Comparison of ENCODE assay signal across 16 cellular contexts in the genomic region with DNA sequence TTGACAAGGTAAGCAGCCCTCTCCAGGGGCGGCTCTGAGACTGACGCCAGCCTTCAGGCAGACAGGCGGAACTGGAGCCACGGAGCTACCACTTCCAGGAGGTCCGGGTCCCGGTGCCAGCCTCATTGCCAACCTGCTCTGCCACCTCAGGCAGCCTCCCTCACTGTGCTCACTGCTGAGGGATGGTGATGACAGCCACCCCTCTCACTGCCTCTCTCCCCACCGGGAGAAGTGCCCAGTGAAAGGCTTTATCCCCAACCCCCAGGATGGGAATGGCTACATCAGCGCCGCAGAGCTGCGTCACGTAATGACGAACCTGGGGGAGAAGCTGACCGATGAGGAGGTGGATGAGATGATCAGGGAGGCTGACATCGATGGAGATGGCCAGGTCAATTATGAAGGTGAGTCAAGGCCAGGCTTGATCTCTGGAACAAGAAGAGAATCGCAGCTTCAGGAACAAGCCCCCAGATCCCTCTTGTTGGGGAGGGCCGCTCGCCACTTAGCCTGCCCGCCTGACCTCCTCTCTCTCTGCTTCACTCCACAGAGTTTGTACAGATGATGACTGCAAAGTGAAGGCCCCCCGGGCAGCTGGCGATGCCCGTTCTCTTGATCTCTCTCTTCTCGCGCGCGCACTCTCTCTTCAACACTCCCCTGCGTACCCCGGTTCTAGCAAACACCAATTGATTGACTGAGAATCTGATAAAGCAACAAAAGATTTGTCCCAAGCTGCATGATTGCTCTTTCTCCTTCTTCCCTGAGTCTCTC. TPM values are rescaled to one million over a fixed set of nuclear protein-coding genes. Genes with fewer than 3 reads are reported as not detected.
DNase-seq lines count a peak whose midpoint lies in the region; ATAC-seq, FAIRE-seq and TF ChIP-seq lines count a peak whose summit lies in the region.
"Had no signal": no experiment of that assay in that cellular context is flagged by ENCODE, and none has a peak within 500 bp of the region (broad histone marks: within the 10 kb centered on the region; RNA-seq: fewer than 3 reads in every experiment).

No MANE protein-coding gene starts in this region.

- peaks cover 26% of the 10 kb centered on the region; the same call in 1 of the 2 replicates for H4K20me1 ChIP-seq in K562 (replicated peaks; ENCODE audit: control insufficient read depth, insufficient read depth, low read length)

- H3K4me3 Mint-ChIP-seq in activated T-cell treated with anti-CD3 and anti-CD28 coated beads, Interleukin-2, amount 50 U/mL, for 24 hours: no peak overlapping the region
- H3K4me3 Mint-ChIP-seq in neural crest cell (peak overlapping the region; percentile 47), type B pancreatic cell (no peak overlapping the region)

- FAIRE-seq in K562 (lab: Jason Lieb, UNC): no peak
- FAIRE-seq: small intestine had no signal

- H3K4me3 ChIP-seq in K562: no peak overlapping the region

- no peaks in the 10 kb centered on the region for H3K9me3 ChIP-seq in K562 (replicated peaks; ENCODE audit: control insufficient read depth, insufficient read depth, low read depth, low read length)

- H2AFZ ChIP-seq in K562 (ENCODE audit: low read depth, low read length): no peak overlapping the region

- in situ Hi-C loops in K562 (cut with MboI): no loop called here

- H3K27ac ChIP-seq in K562 (ENCODE audit: extremely low read depth, low read depth, low read length): no peak overlapping the region

- TF ChIP-seq EP300 in K562 (IDR thresholded peaks at IDR 0.05; ENCODE audit: low read length): no peak

- TF ChIP-seq RAD21 in K562 (CRISPR knock-in tag; conservative IDR thresholded peaks at IDR 0.05 in 1 of 2, IDR thresholded peaks at IDR 0.05 in 1 of 2): no peak

- no peak overlapping the region for H3K4me2 ChIP-seq in K562 (ENCODE audit: insufficient read depth, low read length)

- H3K9ac ChIP-seq in K562 (ENCODE audit: insufficient read depth in 1 of 2, low read depth in 2 of 2, low read length in 2 of 2): no peak overlapping the region

- TF ChIP-seq POLR2A in K562 (conservative IDR thresholded peaks at IDR 0.05): no peak

- no peaks in the 10 kb centered on the region for H3K27me3 ChIP-seq in K562 (ENCODE audit: control insufficient read depth in 2 of 2, insufficient read depth in 2 of 2, low read length in 2 of 2)

- intact Hi-C loops in K562 (cut with micrococcal nuclease): no loop called here

- H3K79me2 ChIP-seq in K562 (ENCODE audit: control insufficient read depth, insufficient read depth, low read length): peaks cover 23% of the 10 kb centered on the region

- H3K36me3 Mint-ChIP-seq in activated T-cell treated with anti-CD3 and anti-CD28 coated beads, Interleukin-2, amount 50 U/mL, for 24 hours (ENCODE audit: low read depth): peaks cover 76% of the 10 kb centered on the region
- H3K36me3 Mint-ChIP-seq in neural crest cell (ENCODE audit: low read depth): peaks cover 9% of the 10 kb centered on the region
- H3K36me3 Mint-ChIP-seq in type B pancreatic cell: peaks cover 16% of the 10 kb centered on the region

- H3K9me1 ChIP-seq in K562 (ENCODE audit: control insufficient read depth, insufficient read depth, low read length): no peaks in the 10 kb centered on the region

- no peaks in the 10 kb centered on the region for H3K27me3 Mint-ChIP-seq in activated T-cell treated with anti-CD3 and anti-CD28 coated beads, Interleukin-2, amount 50 U/mL, for 24 hours
- H3K27me3 Mint-ChIP-seq in neural crest cell (ENCODE audit: low read depth): no peaks in the 10 kb centered on the region
- no peaks in the 10 kb centered on the region for H3K27me3 Mint-ChIP-seq in type B pancreatic cell

- peak overlapping the region; percentile 2 for H3K27ac Mint-ChIP-seq in activated T-cell treated with anti-CD3 and anti-CD28 coated beads, Interleukin-2, amount 50 U/mL, for 24 hours
- H3K27ac Mint-ChIP-seq in neural crest cell (ENCODE audit: unreplicated experiment) (peak overlapping the region; percentile 7), type B pancreatic cell (no peak overlapping the region)

- no peaks in the 10 kb centered on the region for H3K9me3 Mint-ChIP-seq in activated T-cell treated with anti-CD3 and anti-CD28 coated beads, Interleukin-2, amount 50 U/mL, for 24 hours
- H3K9me3 Mint-ChIP-seq in neural crest cell: no peaks in the 10 kb centered on the region
- no peaks in the 10 kb centered on the region for H3K9me3 Mint-ChIP-seq in type B pancreatic cell

- no peak for ATAC-seq in K562

- TF ChIP-seq CTCF in K562 (IDR thresholded peaks at IDR 0.05 in 2 of 3, conservative IDR thresholded peaks at IDR 0.05 in 1 of 3; ENCODE audit: insufficient read depth in 2 of 3, low read depth in 1 of 3, low read length in 3 of 3) (no peak), neural crest cell (conservative IDR thresholded peaks at IDR 0.05) (no peak), type B pancreatic cell (conservative IDR thresholded peaks at IDR 0.05) (no peak)

- CTCF ChIA-PET in K562 (lab: Yijun Ruan, JAX; ENCODE audit: low intra/inter-chr PET ratio): no interaction called here

- H3K36me3 ChIP-seq in K562 (ENCODE audit: control insufficient read depth, insufficient read depth, low read length): peaks cover 67% of the 10 kb centered on the region; the same call in 2 of the 3 replicates

- peaks cover 64% of the 10 kb centered on the region for H3K4me1 Mint-ChIP-seq in activated T-cell treated with anti-CD3 and anti-CD28 coated beads, Interleukin-2, amount 50 U/mL, for 24 hours (ENCODE audit: low read depth)
- peaks cover 3% of the 10 kb centered on the region for H3K4me1 Mint-ChIP-seq in neural crest cell
- peaks cover 10% of the 10 kb centered on the region for H3K4me1 Mint-ChIP-seq in type B pancreatic cell (ENCODE audit: unreplicated experiment)

- no peak for DNase-seq in activated T-cell treated with anti-CD3 and anti-CD28 coated beads, Interleukin-2, amount 50 U/mL, for 24 hours
- DNase-seq in activated T-cell treated with anti-CD3 and anti-CD28 coated beads for 4 hours (no peak), K562 (ENCODE audit: extremely low read depth in 1 of 4, low spot score in 3 of 4) (peak in 1 of 4 experiments; percentile 6), neural crest cell (ENCODE audit: low read depth, low spot score) (no peak), type B pancreatic cell (ENCODE audit: extremely low spot score, unreplicated experiment) (no peak), NCI-H187 treated with DMSO at 0.1 percent for 48 hours (lab: John Stamatoyannopoulos, UW) (no peak)
- DNase-seq: dermis blood vessel endothelial cell, DMS53, Karpas-422, NCI-H1694 treated with DMSO at 0.1 percent for 48 hours, NCI-H82, SIG-M5, small intestine, trophoblast cell had no signal

- peaks cover 0 to 27% of the 10 kb centered on the region in 2 experiments; a peak in 3 of 5 replicates for H3K4me1 ChIP-seq in K562 (replicated peaks in 1 of 2; ENCODE audit: control insufficient read depth in 2 of 2, insufficient read depth in 2 of 2, low read length in 2 of 2)

- POLR2A ChIA-PET in K562 (lab: Yijun Ruan, JAX): interaction anchor here (1.0 kb wide), 1 partner anchor 158 kb away, joined by 6 read pairs; no protein-coding TSS in a partner anchor

- 96% methylated on average over 23 of the region's 27 CpGs for WGBS in K562 (ENCODE audit: insufficient coverage, low coverage, missing lambda C conversion rate)

- no TSS peak for BruUV-seq in K562 (replicated peaks; lab: Mats Ljungman, UMichigan)

RNA-seq across cellular contexts. Expression of a gene that starts 7.6 kb away (rescaled TPM):
- total RNA-seq in K562 (2011; cell fraction: chromatin; rRNA removed; ENCODE audit: low replicate concordance): 68.2 and 118 TPM in 2 replicates
- total RNA-seq in K562 (2011; cell fraction: nucleolus; rRNA removed): 47.8 and 53.5 TPM in 2 replicates
- total RNA-seq in K562 (2011; cell fraction: nucleoplasm; rRNA removed): 91.9 and 153 TPM in 2 replicates
- total RNA-seq in K562 (2014; rRNA removed): 149 and 180 TPM in 2 replicates
- 126 and 150 TPM in 2 replicates for total RNA-seq in K562 (2014; rRNA removed; fragmentation: Illumina TruSeq; extraction: Trizol)
- 154 and 156 TPM in 2 replicates for total RNA-seq in K562 (2015; rRNA removed; fragmentation: Illumina TruSeq; extraction: Trizol)
- total RNA-seq in K562 (2021): 277 TPM in 2 replicates
- 255 and 327 TPM in 2 replicates for polyA plus RNA-seq in K562 (2011; rRNA removed)
- 230 and 235 TPM in 2 replicates for polyA plus RNA-seq in K562 (2011; cell fraction: cytosol; rRNA removed)
- 152 and 155 TPM in 2 replicates for polyA plus RNA-seq in K562 (2011; cell fraction: nucleus; rRNA removed)
- 203 and 388 TPM in 2 replicates for polyA plus RNA-seq in K562 (2012)
- polyA plus RNA-seq in K562 (2014; fragmentation: Illumina TruSeq; extraction: Trizol): 307 and 350 TPM in 2 replicates
- 10 to 100 TPM; 34.6 to 40.2 TPM for polyA plus RNA-seq in K562 (2014; fragmentation: Nextera tagmentation; extraction: Ambion mirVana)
- 266 and 273 TPM in 2 replicates for polyA plus RNA-seq in K562 (2014; rRNA removed)
- 333 and 438 TPM in 2 replicates for polyA minus RNA-seq in K562 (2011; rRNA and poly(A)+ RNA removed)
- polyA minus RNA-seq in K562 (2011; cell fraction: cytosol; rRNA and poly(A)+ RNA removed): 82.3 and 91.6 TPM in 2 replicates
- 20.3 and 36.9 TPM in 2 replicates for polyA minus RNA-seq in K562 (2011; cell fraction: nucleus; rRNA and poly(A)+ RNA removed)
- 436 TPM in 2 replicates for total RNA-seq in neural crest cell
- 315 and 335 TPM in 2 replicates for total RNA-seq in type B pancreatic cell (ENCODE audit: low replicate concordance)

RNA-seq across cellular contexts. Expression of a gene that starts 16.1 kb away (rescaled TPM):
- 3.0 and 9.9 TPM in 2 replicates for total RNA-seq in K562 (2011; cell fraction: chromatin; rRNA removed; ENCODE audit: low replicate concordance)
- 4.3 and 7.3 TPM in 2 replicates for total RNA-seq in K562 (2011; cell fraction: nucleolus; rRNA removed)
- 3.1 and 3.6 TPM in 2 replicates for total RNA-seq in K562 (2011; cell fraction: nucleoplasm; rRNA removed)
- total RNA-seq in K562 (2014; rRNA removed): 0.61 and 1.5 TPM in 2 replicates
- 0.18 and 0.45 TPM in 2 replicates for total RNA-seq in K562 (2014; rRNA removed; fragmentation: Illumina TruSeq; extraction: Trizol)
- total RNA-seq in K562 (2015; rRNA removed; fragmentation: Illumina TruSeq; extraction: Trizol): 0.30 and 0.36 TPM in 2 replicates
- total RNA-seq in K562 (2021): 1.4 and 1.9 TPM in 2 replicates
- polyA plus RNA-seq in K562 (2011; rRNA removed): 1.7 and 2.0 TPM in 2 replicates
- 1.6 and 7.6 TPM in 2 replicates for polyA plus RNA-seq in K562 (2011; cell fraction: cytosol; rRNA removed)
- polyA plus RNA-seq in K562 (2011; cell fraction: nucleus; rRNA removed): 3.7 and 12.1 TPM in 2 replicates
- 0.46 and 0.89 TPM in 2 replicates for polyA plus RNA-seq in K562 (2012)
- 0.58 and 0.65 TPM in 2 replicates for polyA plus RNA-seq in K562 (2014; fragmentation: Illumina TruSeq; extraction: Trizol)
- polyA plus RNA-seq in K562 (2014; fragmentation: Nextera tagmentation; extraction: Ambion mirVana): under 1 TPM in 1 of 2 experiments, not detected in 1; 0.11 TPM
- 1.7 and 3.4 TPM in 2 replicates for polyA plus RNA-seq in K562 (2014; rRNA removed)
- 0.24 and 0.35 TPM in 2 replicates for polyA minus RNA-seq in K562 (2011; rRNA and poly(A)+ RNA removed)
- 0.38 TPM in 1 of 2 replicates, not detected in the other for polyA minus RNA-seq in K562 (2011; cell fraction: cytosol; rRNA and poly(A)+ RNA removed)
- 1.1 and 1.2 TPM in 2 replicates for polyA minus RNA-seq in K562 (2011; cell fraction: nucleus; rRNA and poly(A)+ RNA removed)
- not detected in 2 replicates for total RNA-seq in neural crest cell
- total RNA-seq in type B pancreatic cell (ENCODE audit: low replicate concordance): 0.46 TPM in 1 of 2 replicates, not detected in the other
- total RNA-seq: dermis blood vessel endothelial cell had no signal
- polyA plus RNA-seq: neural cell had no signal

RNA-seq across cellular contexts. Expression of a gene that starts 27.2 kb away (rescaled TPM):
- not detected in 2 replicates for total RNA-seq in K562 (2011; cell fraction: chromatin; rRNA removed; ENCODE audit: low replicate concordance)
- not detected in 2 replicates for total RNA-seq in K562 (2011; cell fraction: nucleolus; rRNA removed)
- not detected in 2 replicates for total RNA-seq in K562 (2011; cell fraction: nucleoplasm; rRNA removed)
- total RNA-seq in K562 (2014; rRNA removed): not detected in 2 replicates
- total RNA-seq in K562 (2014; rRNA removed; fragmentation: Illumina TruSeq; extraction: Trizol): not detected in 2 replicates
- total RNA-seq in K562 (2015; rRNA removed; fragmentation: Illumina TruSeq; extraction: Trizol): not detected in 2 replicates
- total RNA-seq in K562 (2021): not detected in 2 replicates
- not detected in 2 replicates for polyA plus RNA-seq in K562 (2011; rRNA removed)
- not detected in 2 replicates for polyA plus RNA-seq in K562 (2011; cell fraction: cytosol; rRNA removed)
- polyA plus RNA-seq in K562 (2011; cell fraction: nucleus; rRNA removed): not detected in 2 replicates
- polyA plus RNA-seq in K562 (2012): not detected in 2 replicates
- not detected in 2 replicates for polyA plus RNA-seq in K562 (2014; fragmentation: Illumina TruSeq; extraction: Trizol)
- polyA plus RNA-seq in K562 (2014; fragmentation: Nextera tagmentation; extraction: Ambion mirVana): 1 to 10 TPM in 1 of 2 experiments, not detected in 1; 1.3 TPM
- not detected in 2 replicates for polyA plus RNA-seq in K562 (2014; rRNA removed)
- polyA minus RNA-seq in K562 (2011; rRNA and poly(A)+ RNA removed): not detected in 2 replicates
- polyA minus RNA-seq in K562 (2011; cell fraction: cytosol; rRNA and poly(A)+ RNA removed): not detected in 2 replicates
- polyA minus RNA-seq in K562 (2011; cell fraction: nucleus; rRNA and poly(A)+ RNA removed): not detected in 2 replicates
- total RNA-seq in neural crest cell: not detected in 2 replicates
- 2.4 TPM in 1 of 2 replicates, not detected in the other for total RNA-seq in type B pancreatic cell (ENCODE audit: low replicate concordance)
- total RNA-seq: dermis blood vessel endothelial cell, fibroblast of villous mesenchyme had no signal
- polyA plus RNA-seq: neural cell, small intestine had no signal

RNA-seq across cellular contexts. Expression of a gene that starts 52.2 kb away (rescaled TPM):
- 6.5 and 10.4 TPM in 2 replicates for total RNA-seq in K562 (2011; cell fraction: chromatin; rRNA removed; ENCODE audit: low replicate concordance)
- 5.1 and 6.8 TPM in 2 replicates for total RNA-seq in K562 (2011; cell fraction: nucleolus; rRNA removed)
- 6.0 and 8.6 TPM in 2 replicates for total RNA-seq in K562 (2011; cell fraction: nucleoplasm; rRNA removed)
- total RNA-seq in K562 (2014; rRNA removed) (4.7 and 6.5 TPM in 2 replicates), K562 (2014; rRNA removed; fragmentation: Illumina TruSeq; extraction: Trizol) (2.8 TPM in 2 replicates), K562 (2015; rRNA removed; fragmentation: Illumina TruSeq; extraction: Trizol) (2.3 and 2.5 TPM in 2 replicates), K562 (2021) (5.9 and 6.5 TPM in 2 replicates), neural crest cell (6.5 and 7.4 TPM in 2 replicates), type B pancreatic cell (ENCODE audit: low replicate concordance) (1.3 and 24.5 TPM in 2 replicates)
- polyA plus RNA-seq in K562 (2011; rRNA removed) (3.3 and 3.5 TPM in 2 replicates), K562 (2014; fragmentation: Illumina TruSeq; extraction: Trizol) (4.1 and 4.2 TPM in 2 replicates), K562 (2014; fragmentation: Nextera tagmentation; extraction: Ambion mirVana) (under 1 TPM; 0.67 to 0.83 TPM), K562 (2014; rRNA removed) (3.3 and 5.1 TPM in 2 replicates)
- polyA plus RNA-seq in K562 (2011; cell fraction: cytosol; rRNA removed): 3.0 and 6.0 TPM in 2 replicates
- 3.7 and 5.0 TPM in 2 replicates for polyA plus RNA-seq in K562 (2011; cell fraction: nucleus; rRNA removed)
- polyA plus RNA-seq in K562 (2012): 1.3 and 2.1 TPM in 2 replicates
- 1.9 and 3.0 TPM in 2 replicates for polyA minus RNA-seq in K562 (2011; rRNA and poly(A)+ RNA removed)
- 2.0 and 2.5 TPM in 2 replicates for polyA minus RNA-seq in K562 (2011; cell fraction: cytosol; rRNA and poly(A)+ RNA removed)
- 0.67 and 1.1 TPM in 2 replicates for polyA minus RNA-seq in K562 (2011; cell fraction: nucleus; rRNA and poly(A)+ RNA removed)
